Comparison of ENCODE assay signal across 28 cellular contexts in genomic region chr2:138897274-138897673, GRCh38.
DNase-seq lines count a peak whose midpoint lies in the region; ATAC-seq, FAIRE-seq and TF ChIP-seq lines count a peak whose summit lies in the region.
"Had no signal": no experiment of that assay in that cellular context is flagged by ENCODE, and none has a peak within 500 bp of the region (broad histone marks: within the 10 kb centered on the region; RNA-seq: fewer than 3 reads in every experiment).

No MANE protein-coding gene starts in this region.

- peak overlapping the region; percentile 81 for H2BK12ac ChIP-seq in neuronal stem cell (ENCODE audit: low read length)

- no peaks in the 10 kb centered on the region for H3K9me3 Mint-ChIP-seq in chondrocyte (ENCODE audit: low read depth)
- H3K9me3 Mint-ChIP-seq in stimulated activated memory B cell treated with anti-CD40 and anti-IgM and Interleukin-4, amounts not matched to agents 10 μg/mL and 1 μg/mL and 100 μg/mL, for 72 hours, result peaks cover 4% of the 10 kb centered on the region

- no peak overlapping the region for H2BK15ac ChIP-seq in neuronal stem cell (ENCODE audit: low read length)

- no peak overlapping the region for H3K27ac ChIP-seq in kidney (ENCODE audit: low read depth in 2 of 2, low read length in 2 of 2)
- no peak overlapping the region for H3K27ac ChIP-seq in neuronal stem cell (replicated peaks; ENCODE audit: low read length)
- H3K27ac ChIP-seq: 22Rv1, A549, BLaER1 had no signal

- H3K36me3 Mint-ChIP-seq in chondrocyte (ENCODE audit: low read depth), result no peaks in the 10 kb centered on the region
- no peaks in the 10 kb centered on the region for H3K36me3 Mint-ChIP-seq in stimulated activated memory B cell treated with anti-CD40 and anti-IgM and Interleukin-4, amounts not matched to agents 10 μg/mL and 1 μg/mL and 100 μg/mL, for 72 hours
- H3K36me3 Mint-ChIP-seq: CD14-positive monocyte; CD4-positive, alpha-beta memory T cell; CD4-positive, CD25-positive, alpha-beta regulatory T cell; CD8-positive, alpha-beta memory T cell had no signal

- no peak overlapping the region for H3K27ac Mint-ChIP-seq in chondrocyte (ENCODE audit: unreplicated experiment)
- no peak overlapping the region for H3K27ac Mint-ChIP-seq in stimulated activated memory B cell treated with anti-CD40 and anti-IgM and Interleukin-4, amounts not matched to agents 10 μg/mL and 1 μg/mL and 100 μg/mL, for 72 hours
- H3K27ac Mint-ChIP-seq: B cell; CD14-positive monocyte; CD4-positive, alpha-beta memory T cell had no signal

- H2AFZ ChIP-seq in neuronal stem cell (ENCODE audit: low read length), result peak overlapping the region; percentile 38

- H3K4me1 Mint-ChIP-seq in chondrocyte (ENCODE audit: low read depth), result no peaks in the 10 kb centered on the region
- no peaks in the 10 kb centered on the region for H3K4me1 Mint-ChIP-seq in stimulated activated memory B cell treated with anti-CD40 and anti-IgM and Interleukin-4, amounts not matched to agents 10 μg/mL and 1 μg/mL and 100 μg/mL, for 72 hours
- H3K4me1 Mint-ChIP-seq: B cell; CD14-positive monocyte; CD4-positive, alpha-beta memory T cell; CD4-positive, CD25-positive, alpha-beta regulatory T cell; CD8-positive, alpha-beta memory T cell had no signal

- peak; percentile 67 for DNase-seq in chondrocyte (ENCODE audit: low spot score)
- DNase-seq in kidney, result peak; percentile 64
- no peak for DNase-seq in neuronal stem cell (ENCODE audit: low spot score)
- DNase-seq in NCI-H2107 treated with DMSO at 0.1 percent for 48 hours (lab: John Stamatoyannopoulos, UW; ENCODE audit: unreplicated experiment), result no peak
- DNase-seq in HUDEP-2 (lab: John Stamatoyannopoulos, UW; ENCODE audit: unreplicated experiment in 76 of 76), result no peak
- no peak for DNase-seq in BE2C
- DNase-seq: AML-193; C1 segment of cervical spinal cord; CD4-positive, alpha-beta memory T cell; CD4-positive, CD25-positive, alpha-beta regulatory T cell; CD8-positive, alpha-beta memory T cell; COR-L47; DMS 273 treated with DMSO at 0.1 percent for 48 hours; DMS153; DMS53; DMS79; DND-41; EL; GDM1 had no signal

- H2BK5ac ChIP-seq in neuronal stem cell (ENCODE audit: low read length), result no peak overlapping the region

- FAIRE-seq in kidney (lab: Jason Lieb, UNC), result no peak
- FAIRE-seq: A549, GM12878, GM12892, GM18507 had no signal

- peak overlapping the region; percentile 51 for H3K18ac ChIP-seq in neuronal stem cell (ENCODE audit: low read length)

- H3K14ac ChIP-seq in neuronal stem cell (ENCODE audit: low read length), result no peak overlapping the region

- peak overlapping the region; percentile 57 for H3K23ac ChIP-seq in neuronal stem cell (ENCODE audit: low read depth, low read length, poor library complexity)

- H3K4ac ChIP-seq in neuronal stem cell (ENCODE audit: low read length), result no peak overlapping the region

- H3K9me3 ChIP-seq in kidney (ENCODE audit: control insufficient read depth in 1 of 2, low read length in 2 of 2) (no peaks in the 10 kb centered on the region), neuronal stem cell (replicated peaks in 1 of 2; ENCODE audit: control insufficient read depth in 2 of 2, insufficient read depth in 1 of 2, low read depth in 1 of 2, low read length in 2 of 2) (peaks cover 0 to 6% of the 10 kb centered on the region in 2 donors), BE2C (no peaks in the 10 kb centered on the region)
- H3K9me3 ChIP-seq: A549 had no signal

- H4K8ac ChIP-seq in neuronal stem cell (ENCODE audit: low read depth, low read length), result peak overlapping the region; percentile 24

- H3K79me1 ChIP-seq in neuronal stem cell (ENCODE audit: low read depth, low read length), result no peaks in the 10 kb centered on the region

- intact Hi-C loops in kidney (cut with DNase I), result no loop called here

- peaks cover 17% of the 10 kb centered on the region for H3K27me3 Mint-ChIP-seq in chondrocyte (ENCODE audit: low read depth)
- no peaks in the 10 kb centered on the region for H3K27me3 Mint-ChIP-seq in stimulated activated memory B cell treated with anti-CD40 and anti-IgM and Interleukin-4, amounts not matched to agents 10 μg/mL and 1 μg/mL and 100 μg/mL, for 72 hours
- H3K27me3 Mint-ChIP-seq: B cell; CD4-positive, alpha-beta memory T cell; CD4-positive, CD25-positive, alpha-beta regulatory T cell; CD8-positive, alpha-beta memory T cell had no signal

- no CpG with 5 or more reads among the region's 12 CpGs for whole genome bisulfite sequencing in neuronal stem cell (ENCODE audit: extremely low coverage in 2 of 2, insufficient read length in 2 of 2, insufficient replicate concordance in 1 of 2), 2 donors

- H3K9ac ChIP-seq in kidney (ENCODE audit: low read length in 2 of 2), result no peak overlapping the region
- no peak overlapping the region for H3K9ac ChIP-seq in neuronal stem cell (ENCODE audit: low read depth, low read length, poor library complexity)
- H3K9ac ChIP-seq: BLaER1 had no signal

- H3K4me3 ChIP-seq in kidney (ENCODE audit: low read length in 2 of 2) (no peak overlapping the region), neuronal stem cell (ENCODE audit: low read length in 2 of 2) (no peak overlapping the region), BE2C (ENCODE audit: low read depth, low read length) (no peak overlapping the region)
- H3K4me3 ChIP-seq: A549, BLaER1, GM12878 had no signal

- no peaks in the 10 kb centered on the region for H3K27me3 ChIP-seq in neuronal stem cell (ENCODE audit: control insufficient read depth in 3 of 3, insufficient read depth in 3 of 3, low read depth in 1 of 3, low read length in 3 of 3)
- H3K27me3 ChIP-seq in BE2C, result no peaks in the 10 kb centered on the region
- H3K27me3 ChIP-seq: BLaER1 had no signal

- H3K36me3 ChIP-seq in kidney (ENCODE audit: control insufficient read depth in 1 of 2, insufficient read depth in 2 of 2, low read length in 2 of 2) (no peaks in the 10 kb centered on the region), neuronal stem cell (replicated peaks in 1 of 2; ENCODE audit: control insufficient read depth in 2 of 2, insufficient read depth in 2 of 2, low read length in 2 of 2) (no peaks in the 10 kb centered on the region), BE2C (no peaks in the 10 kb centered on the region)
- H3K36me3 ChIP-seq: BLaER1 had no signal

- H4K91ac ChIP-seq in neuronal stem cell (ENCODE audit: low read depth, low read length, poor library complexity), result no peak overlapping the region

- ATAC-seq in stimulated activated memory B cell treated with anti-CD40 and anti-IgM and Interleukin-4, amounts not matched to agents 10 μg/mL and 1 μg/mL and 100 μg/mL, for 72 hours, result peak; percentile 26
- ATAC-seq: A549, GM12878 had no signal

- no peak overlapping the region for H2AK5ac ChIP-seq in neuronal stem cell (ENCODE audit: low read depth, low read length)

- no peak overlapping the region for H3K4me2 ChIP-seq in neuronal stem cell (ENCODE audit: insufficient read depth, low read length, poor library complexity, severe bottlenecking)
- H3K4me2 ChIP-seq: A549, BLaER1 had no signal

- H3K4me1 ChIP-seq in kidney (ENCODE audit: control insufficient read depth in 1 of 2, insufficient read depth in 1 of 2, low read depth in 1 of 2, low read length in 2 of 2) (no peaks in the 10 kb centered on the region), neuronal stem cell (ENCODE audit: control insufficient read depth in 2 of 2, insufficient read depth in 1 of 2, low read depth in 1 of 2, low read length in 2 of 2) (no peaks in the 10 kb centered on the region), BE2C (no peaks in the 10 kb centered on the region)
- H3K4me1 ChIP-seq: A549, BLaER1 had no signal

- no peak overlapping the region for H2BK120ac ChIP-seq in neuronal stem cell (ENCODE audit: low read depth, low read length)

- TF ChIP-seq CTCF in chondrocyte (IDR thresholded peaks at IDR 0.05), result no peak
- TF ChIP-seq CTCF in kidney (IDR thresholded peaks at IDR 0.05; ENCODE audit: borderline replicate concordance, extremely low read depth, insufficient read depth), result no peak
- TF ChIP-seq CTCF in BE2C (IDR thresholded peaks at IDR 0.05; ENCODE audit: low read depth, low read length), result no peak

- H3K4me3 Mint-ChIP-seq in chondrocyte (ENCODE audit: unreplicated experiment), result no peak overlapping the region
- no peak overlapping the region for H3K4me3 Mint-ChIP-seq in stimulated activated memory B cell treated with anti-CD40 and anti-IgM and Interleukin-4, amounts not matched to agents 10 μg/mL and 1 μg/mL and 100 μg/mL, for 72 hours
- H3K4me3 Mint-ChIP-seq: B cell; CD14-positive monocyte; CD4-positive, alpha-beta memory T cell; CD4-positive, CD25-positive, alpha-beta regulatory T cell; CD8-positive, alpha-beta memory T cell had no signal

Comparison
In these comparisons a context has a peak if more than half of its experiments do, and no peak if none do; other contexts are left out.
1. DNase-seq: peak in chondrocyte (single experiment) and kidney (single experiment); none in neuronal stem cell (single experiment), NCI-H2107 treated with DMSO at 0.1 percent for 48 hours (single experiment), HUDEP-2 (0 of 76) and BE2C (single experiment).